1 cellular context compared by ENCODE assay signal in the genomic region with DNA sequence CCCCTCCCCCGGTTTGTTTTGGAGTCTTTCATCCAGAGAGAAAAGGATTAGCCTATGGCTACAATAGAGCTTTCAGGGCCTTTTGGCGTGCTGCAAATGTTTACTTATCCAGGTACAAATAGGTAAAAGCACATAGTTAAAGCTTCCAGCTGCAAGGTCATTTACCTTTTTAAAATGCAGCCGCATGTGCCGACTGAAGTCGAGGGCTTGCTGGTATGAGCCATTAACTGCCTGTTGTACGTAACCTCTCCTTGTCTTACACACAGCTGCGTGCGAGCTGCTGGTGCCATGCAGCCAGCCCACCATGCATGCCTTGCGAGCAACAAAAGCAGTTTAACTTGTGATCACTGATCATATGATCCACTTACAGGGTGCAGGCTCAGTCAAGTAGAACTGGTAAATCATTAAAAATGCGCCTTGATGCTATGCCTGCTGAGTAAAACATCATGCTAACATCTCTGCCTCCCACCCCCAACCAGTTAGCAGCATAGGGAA.
TF ChIP-seq lines count a peak whose summit lies in the region.

No MANE protein-coding gene starts in this region.

TF ChIP-seq in H1, 55 proteins besides CTCF, POLR2A, EP300 and RAD21 (continued from another document):
- TF ChIP-seq CREB1 (IDR thresholded peaks at IDR 0.05) (no peak), EGR1 (IDR thresholded peaks at IDR 0.05; ENCODE audit: borderline replicate concordance, low read depth, low read length) (no peak), SIRT6 (IDR thresholded peaks at IDR 0.05; ENCODE audit: low read length) (no peak), PHF8 (conservative IDR thresholded peaks at IDR 0.05; ENCODE audit: low read depth, low read length) (no peak), MAFK (IDR thresholded peaks at IDR 0.05; ENCODE audit: low read depth, low read length) (no peak), GABPA (IDR thresholded peaks at IDR 0.05; ENCODE audit: borderline replicate concordance, insufficient read depth, low read length) (no peak), EZH2 (IDR thresholded peaks at IDR 0.05; ENCODE audit: low read depth, low read length, severe bottlenecking) (no peak), SRF (IDR thresholded peaks at IDR 0.05; ENCODE audit: low read depth, low read length) (no peak), RFX5 (IDR thresholded peaks at IDR 0.05; ENCODE audit: borderline replicate concordance, low read depth, low read length) (no peak), SP2 (IDR thresholded peaks at IDR 0.05; ENCODE audit: low read length) (no peak)
- TF ChIP-seq, protein P1, sequence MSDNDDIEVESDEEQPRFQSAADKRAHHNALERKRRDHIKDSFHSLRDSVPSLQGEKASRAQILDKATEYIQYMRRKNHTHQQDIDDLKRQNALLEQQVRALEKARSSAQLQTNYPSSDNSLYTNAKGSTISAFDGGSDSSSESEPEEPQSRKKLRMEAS (IDR thresholded peaks at IDR 0.05), result no peak
